In genomic region chr14:71438684-71439083, GRCh38 we compare ENCODE assay signal across 11 cellular contexts.
DNase-seq lines count a peak whose midpoint lies in the region; ATAC-seq and TF ChIP-seq lines count a peak whose summit lies in the region.
"Had no signal": no experiment of that assay in that cellular context is flagged by ENCODE, and none has a peak within 500 bp of the region (broad histone marks: within the 10 kb centered on the region; RNA-seq: fewer than 3 reads in every experiment).

No MANE protein-coding gene starts in this region.

- H3K27ac ChIP-seq in vagina: peak overlapping the region; percentile 0
- H3K27ac ChIP-seq: right lobe of liver had no signal

- peak; percentile 6 for DNase-seq in NCI-H2196 (lab: John Stamatoyannopoulos, UW; ENCODE audit: unreplicated experiment)
- DNase-seq in NCI-H2196 treated with DMSO at 0.1 percent for 48 hours (lab: John Stamatoyannopoulos, UW; ENCODE audit: unreplicated experiment): no peak
- peak; percentile 67 for DNase-seq in medulla oblongata (ENCODE audit: extremely low spot score)
- DNase-seq in vagina (ENCODE audit: extremely low spot score in 2 of 2): no peak
- no peak for DNase-seq in stimulated activated CD4-positive, alpha-beta T cell treated with anti-CD3 and anti-CD28 coated beads, Interleukin-12 subunit alpha, Interleukin-12 subunit beta, amount 100 ng/mL, for 4 hours
- DNase-seq: effector CD8-positive, alpha-beta T cell; right lobe of liver had no signal

- no peaks in the 10 kb centered on the region for H3K27me3 ChIP-seq in vagina
- H3K27me3 ChIP-seq: right lobe of liver had no signal

- TF ChIP-seq CTCF in brain (conservative IDR thresholded peaks at IDR 0.05): no peak
- no peak for TF ChIP-seq CTCF in vagina (IDR thresholded peaks at IDR 0.05)

- peaks cover 23% of the 10 kb centered on the region for H3K4me1 Mint-ChIP-seq in brain

- H3K4me3 Mint-ChIP-seq in brain: peak overlapping the region in 3 of 5 experiments; percentile 6 to 46 (median 26)

- ATAC-seq in GM21528 (IDR thresholded peaks at IDR 0.05; ENCODE audit: low FRiP score, unreplicated experiment) (no peak), GM18909 (IDR thresholded peaks at IDR 0.05; ENCODE audit: poor library complexity, unreplicated experiment) (no peak)
- ATAC-seq: right lobe of liver had no signal

- no peak overlapping the region for H3K4me3 ChIP-seq in vagina
- H3K4me3 ChIP-seq: right lobe of liver had no signal

- peaks cover 8% of the 10 kb centered on the region for H3K36me3 Mint-ChIP-seq in brain

- TF ChIP-seq POLR2A in vagina (IDR thresholded peaks at IDR 0.05): no peak

- H3K36me3 ChIP-seq in vagina: no peaks in the 10 kb centered on the region
- H3K36me3 ChIP-seq: right lobe of liver had no signal

- intact Hi-C loops in vagina (cut with DNase I): no loop called here

- H3K27me3 Mint-ChIP-seq in brain: no peaks in the 10 kb centered on the region
- H3K27me3 Mint-ChIP-seq: IgD-negative memory B cell had no signal

- peaks cover 23% of the 10 kb centered on the region for H3K4me1 ChIP-seq in vagina
- H3K4me1 ChIP-seq: right lobe of liver had no signal

- no peaks in the 10 kb centered on the region for H3K9me3 ChIP-seq in vagina
- H3K9me3 ChIP-seq: right lobe of liver had no signal

- H3K9me3 Mint-ChIP-seq in brain: peaks cover 0 to 6% (median 0%) of the 10 kb centered on the region in 5 experiments
- H3K9me3 Mint-ChIP-seq: IgD-negative memory B cell had no signal

- peak overlapping the region in 4 of 5 experiments; percentile 22 to 90 (median 38) for H3K27ac Mint-ChIP-seq in brain
- H3K27ac Mint-ChIP-seq: IgD-negative memory B cell had no signal

Comparison
In these comparisons a context has a peak if more than half of its experiments do, and no peak if none do; other contexts are left out.
1. DNase-seq: peak in NCI-H2196 (single experiment) and medulla oblongata (single experiment); none in NCI-H2196 treated with DMSO at 0.1 percent for 48 hours (single experiment), vagina (0 of 2) and stimulated activated CD4-positive, alpha-beta T cell treated with anti-CD3 and anti-CD28 coated beads, Interleukin-12 subunit alpha, Interleukin-12 subunit beta, amount 100 ng/mL, for 4 hours (single experiment).